ENCODE assay signal across 10 cellular contexts in genomic region chr7:106774768-106775551, GRCh38.
DNase-seq lines count a peak whose midpoint lies in the region; ATAC-seq and TF ChIP-seq lines count a peak whose summit lies in the region.
"Had no signal": no experiment of that assay in that cellular context is flagged by ENCODE, and none has a peak within 500 bp of the region (broad histone marks: within the 10 kb centered on the region; RNA-seq: fewer than 3 reads in every experiment).

No MANE protein-coding gene starts in this region.

- peak overlapping the region; percentile 7 for H3K27ac Mint-ChIP-seq in activated naive CD8-positive, alpha-beta T cell treated with anti-CD3 and anti-CD28 coated beads, Interleukin-2, amount 50 U/mL, for 24 hours
- H3K27ac Mint-ChIP-seq in osteocyte (ENCODE audit: unreplicated experiment), result peak overlapping the region; percentile 42

- DNase-seq in ELR (ENCODE audit: low read depth) (peak; percentile 65), NOMO-1 treated with DMSO at 0.1 percent for 48 hours (lab: John Stamatoyannopoulos, UW; ENCODE audit: unreplicated experiment) (peak; percentile 81), osteocyte (ENCODE audit: extremely low spot score, unreplicated experiment) (no peak), DMS153 treated with DMSO at 0.1 percent for 48 hours (lab: John Stamatoyannopoulos, UW; ENCODE audit: unreplicated experiment) (no peak), UCSD-AML1 (lab: John Stamatoyannopoulos, UW; ENCODE audit: unreplicated experiment) (no peak), cerebellar nuclear complex (lab: John Stamatoyannopoulos, UW) (no peak)
- peak; percentile 50 for DNase-seq in activated naive CD8-positive, alpha-beta T cell treated with anti-CD3 and anti-CD28 coated beads, Interleukin-2, amount 50 U/mL, for 24 hours
- DNase-seq: heart right ventricle, NCI-H187 treated with DMSO at 0.1 percent for 48 hours had no signal

- peaks cover 13% of the 10 kb centered on the region for H3K9me3 Mint-ChIP-seq in activated naive CD8-positive, alpha-beta T cell treated with anti-CD3 and anti-CD28 coated beads, Interleukin-2, amount 50 U/mL, for 24 hours
- no peaks in the 10 kb centered on the region for H3K9me3 Mint-ChIP-seq in osteocyte (ENCODE audit: unreplicated experiment)

- H3K4me3 Mint-ChIP-seq in activated naive CD8-positive, alpha-beta T cell treated with anti-CD3 and anti-CD28 coated beads, Interleukin-2, amount 50 U/mL, for 24 hours, result no peak overlapping the region
- no peak overlapping the region for H3K4me3 Mint-ChIP-seq in osteocyte (ENCODE audit: unreplicated experiment)

- no peaks in the 10 kb centered on the region for H3K27me3 Mint-ChIP-seq in activated naive CD8-positive, alpha-beta T cell treated with anti-CD3 and anti-CD28 coated beads, Interleukin-2, amount 50 U/mL, for 24 hours
- H3K27me3 Mint-ChIP-seq in osteocyte (ENCODE audit: unreplicated experiment), result no peaks in the 10 kb centered on the region

- H3K36me3 Mint-ChIP-seq in activated naive CD8-positive, alpha-beta T cell treated with anti-CD3 and anti-CD28 coated beads, Interleukin-2, amount 50 U/mL, for 24 hours (ENCODE audit: low read depth), result peaks cover 9% of the 10 kb centered on the region
- no peaks in the 10 kb centered on the region for H3K36me3 Mint-ChIP-seq in osteocyte (ENCODE audit: unreplicated experiment)

- TF ChIP-seq CTCF in osteocyte (IDR thresholded peaks at IDR 0.05), result no peak

- ATAC-seq in activated naive CD8-positive, alpha-beta T cell treated with anti-CD3 and anti-CD28 coated beads, Interleukin-2, amount 50 U/mL, for 24 hours, result no peak
- no peak for ATAC-seq in GM18867 (IDR thresholded peaks at IDR 0.05; ENCODE audit: unreplicated experiment)
- ATAC-seq: heart right ventricle had no signal

- peaks cover 54% of the 10 kb centered on the region for H3K4me1 Mint-ChIP-seq in activated naive CD8-positive, alpha-beta T cell treated with anti-CD3 and anti-CD28 coated beads, Interleukin-2, amount 50 U/mL, for 24 hours
- H3K4me1 Mint-ChIP-seq in osteocyte (ENCODE audit: unreplicated experiment), result peaks cover 37% of the 10 kb centered on the region

Comparison
In these comparisons a context has a peak if more than half of its experiments do, and no peak if none do; other contexts are left out.
1. DNase-seq: peak in ELR (single experiment), NOMO-1 treated with DMSO at 0.1 percent for 48 hours (single experiment) and activated naive CD8-positive, alpha-beta T cell treated with anti-CD3 and anti-CD28 coated beads, Interleukin-2, amount 50 U/mL, for 24 hours (single experiment); none in osteocyte (single experiment), DMS153 treated with DMSO at 0.1 percent for 48 hours (single experiment), UCSD-AML1 (single experiment) and cerebellar nuclear complex (0 of 2).